In the genomic region with DNA sequence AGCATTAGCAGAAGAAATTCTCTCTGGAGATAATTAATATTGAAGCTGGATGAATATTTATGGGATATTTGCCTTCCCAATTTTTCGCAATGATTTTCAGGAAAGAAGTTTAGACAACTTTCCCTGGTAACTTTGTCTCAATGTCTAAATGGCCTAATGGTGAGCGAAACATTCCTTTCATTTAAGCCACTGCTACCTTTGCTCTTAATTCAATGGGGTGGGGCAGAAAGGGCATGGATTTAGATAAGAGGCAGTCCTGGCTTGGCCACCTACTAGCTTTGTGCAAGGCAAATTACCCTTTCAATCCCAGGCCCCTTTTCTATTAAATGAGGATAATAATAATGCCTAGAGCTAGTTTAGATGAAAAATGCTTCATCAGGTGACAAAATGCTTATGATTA, we compare ENCODE assay signal across 1 cellular context.
TF ChIP-seq lines count a peak whose summit lies in the region.

No MANE protein-coding gene starts in this region.

TF ChIP-seq in liver, 16 proteins besides CTCF, POLR2A, EP300 and RAD21 (continued from another document):
- TF ChIP-seq RXRA (IDR thresholded peaks at IDR 0.05) (peak; percentile 80 to 86), TAF1 (conservative IDR thresholded peaks at IDR 0.05) (peak; percentile 64)
